Comparison of ENCODE assay signal across 9 cellular contexts in genomic region chr11:2772544-2773031, GRCh38.
DNase-seq lines count a peak whose midpoint lies in the region; ATAC-seq and TF ChIP-seq lines count a peak whose summit lies in the region.
"Had no signal": no experiment of that assay in that cellular context is flagged by ENCODE, and none has a peak within 500 bp of the region (broad histone marks: within the 10 kb centered on the region; RNA-seq: fewer than 3 reads in every experiment).

No MANE protein-coding gene starts in this region.

- H3K4me1 Mint-ChIP-seq in immature natural killer cell: no peaks in the 10 kb centered on the region

- H3K27ac Mint-ChIP-seq in immature natural killer cell: no peak overlapping the region

- DNase-seq in AG10803 (ENCODE audit: low read depth): peak; percentile 53
- peak; percentile 66 for DNase-seq in activated CD8-positive, alpha-beta memory T cell treated with anti-CD3 and anti-CD28 coated beads, Interleukin-2, amount 50 U/mL, for 48 hours
- DNase-seq in hepatic stellate cell (ENCODE audit: low spot score): peak; percentile 53
- no peak for DNase-seq in NCI-H1092 (lab: John Stamatoyannopoulos, UW)
- DNase-seq in immature natural killer cell: no peak
- DNase-seq: anterior cingulate cortex had no signal

- no peaks in the 10 kb centered on the region for H3K9me3 Mint-ChIP-seq in immature natural killer cell

- ATAC-seq in HG03442 (IDR thresholded peaks at IDR 0.05; ENCODE audit: unreplicated experiment) (peak; percentile 50), HG02981 (IDR thresholded peaks at IDR 0.05; ENCODE audit: unreplicated experiment) (no peak), HG03469 (IDR thresholded peaks at IDR 0.05; ENCODE audit: unreplicated experiment) (no peak)

- H3K4me3 Mint-ChIP-seq in immature natural killer cell: no peak overlapping the region

- no peak for TF ChIP-seq CTCF in AG10803 (conservative IDR thresholded peaks at IDR 0.05; ENCODE audit: low read length)

- peaks cover 7 to 9% (median 7%) of the 10 kb centered on the region in 3 donors for H3K27me3 Mint-ChIP-seq in immature natural killer cell (ENCODE audit: low read depth in 3 of 3)

- no peak overlapping the region for H3K4me3 ChIP-seq in AG10803 (ENCODE audit: low read length)

- no peaks in the 10 kb centered on the region for H3K36me3 Mint-ChIP-seq in immature natural killer cell

Comparison
In these comparisons a context has a peak if more than half of its experiments do, and no peak if none do; other contexts are left out.
1. DNase-seq: peak in AG10803 (single experiment), activated CD8-positive, alpha-beta memory T cell treated with anti-CD3 and anti-CD28 coated beads, Interleukin-2, amount 50 U/mL, for 48 hours (single experiment) and hepatic stellate cell (single experiment); none in NCI-H1092 (single experiment) and immature natural killer cell (0 of 3).